9 cellular contexts compared by ENCODE assay signal in the genomic region with DNA sequence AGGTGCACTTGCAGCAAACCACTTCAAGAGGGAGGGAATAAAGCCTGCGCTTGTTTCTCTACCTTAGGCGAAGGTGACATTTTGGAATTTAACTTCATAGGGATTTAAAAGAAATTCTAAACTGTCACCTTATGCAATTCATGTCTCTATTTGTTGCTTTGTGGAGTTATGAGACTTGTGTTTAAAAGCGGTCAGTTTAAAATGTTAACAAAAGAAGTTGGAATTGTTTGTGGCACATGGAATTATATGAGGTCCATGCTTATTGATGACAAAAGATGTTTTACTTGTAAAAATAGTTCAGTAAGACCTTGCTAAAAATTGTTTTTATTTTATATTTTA. TPM values are rescaled to one million over a fixed set of nuclear protein-coding genes. Genes with fewer than 3 reads are reported as not detected.
DNase-seq lines count a peak whose midpoint lies in the region; ATAC-seq and TF ChIP-seq lines count a peak whose summit lies in the region.
"Had no signal": no experiment of that assay in that cellular context is flagged by ENCODE, and none has a peak within 500 bp of the region (broad histone marks: within the 10 kb centered on the region; RNA-seq: fewer than 3 reads in every experiment).

No MANE protein-coding gene starts in this region.

- DNase-seq in SK-N-MC (ENCODE audit: low read depth, low spot score) (no peak), glutamatergic neuron (no peak), gastrocnemius medialis (no peak), SW 1271 (lab: John Stamatoyannopoulos, UW) (no peak), MG63 (no peak), glomerular visceral epithelial cell (ENCODE audit: extremely low spot score) (no peak)
- DNase-seq in activated CD8-positive, alpha-beta memory T cell treated with anti-CD3 and anti-CD28 coated beads, Interleukin-2, amount 10 ng/mL, durations not matched to agents 7 days and 5 days, result no peak
- DNase-seq: stimulated activated CD4-positive, alpha-beta T cell treated with anti-CD3 and anti-CD28 coated beads, Interleukin-2, amount 100 ng/mL, for 48 hours had no signal

- H3K9me3 ChIP-seq in DOHH2 (ENCODE audit: control insufficient read depth, insufficient read depth, low read length), result no peaks in the 10 kb centered on the region
- no peaks in the 10 kb centered on the region for H3K9me3 ChIP-seq in SK-N-MC (ENCODE audit: low read depth, low read length)
- no peaks in the 10 kb centered on the region for H3K9me3 ChIP-seq in gastrocnemius medialis
- H3K9me3 ChIP-seq in MG63, result no peaks in the 10 kb centered on the region

- H3K4me3 Mint-ChIP-seq in glutamatergic neuron (ENCODE audit: unreplicated experiment), result peak overlapping the region; percentile 93
- no peak overlapping the region for H3K4me3 Mint-ChIP-seq in activated CD8-positive, alpha-beta memory T cell treated with anti-CD3 and anti-CD28 coated beads, Interleukin-2, amount 10 ng/mL, durations not matched to agents 7 days and 5 days

- intact Hi-C loops in gastrocnemius medialis (cut with DNase I; ENCODE audit: low total_unique reads), result no loop called here

- in situ Hi-C loops in gastrocnemius medialis (cut with MboI; ENCODE audit: low sequenced_read_pairs in 4 of 4), result no loop called here

- TF ChIP-seq CTCF in DOHH2 (IDR thresholded peaks at IDR 0.05; ENCODE audit: low read depth, low read length, poor library complexity, severe bottlenecking) (no peak), glutamatergic neuron (IDR thresholded peaks at IDR 0.05; ENCODE audit: partially characterized antibody, unreplicated experiment) (no peak), gastrocnemius medialis (IDR thresholded peaks at IDR 0.05 in 4 of 5, conservative IDR thresholded peaks at IDR 0.05 in 1 of 5) (no peak)

- peaks cover 14% of the 10 kb centered on the region for H3K4me1 ChIP-seq in DOHH2 (ENCODE audit: control insufficient read depth, low read length)
- H3K4me1 ChIP-seq in gastrocnemius medialis, result peaks cover 19 to 23% of the 10 kb centered on the region in 2 donors

- H3K36me3 ChIP-seq in DOHH2 (ENCODE audit: control insufficient read depth, low read length) (no peaks in the 10 kb centered on the region), SK-N-MC (ENCODE audit: insufficient read depth, low read length) (no peaks in the 10 kb centered on the region), gastrocnemius medialis (no peaks in the 10 kb centered on the region), MG63 (no peaks in the 10 kb centered on the region)

- H3K27ac Mint-ChIP-seq in glutamatergic neuron (ENCODE audit: unreplicated experiment), result no peak overlapping the region
- no peak overlapping the region for H3K27ac Mint-ChIP-seq in activated CD8-positive, alpha-beta memory T cell treated with anti-CD3 and anti-CD28 coated beads, Interleukin-2, amount 10 ng/mL, durations not matched to agents 7 days and 5 days

- no peaks in the 10 kb centered on the region for H3F3A ChIP-seq in DOHH2 (ENCODE audit: control insufficient read depth, insufficient read depth)

- H3K4me1 Mint-ChIP-seq in glutamatergic neuron (ENCODE audit: low read depth, unreplicated experiment), result peaks cover 9% of the 10 kb centered on the region
- H3K4me1 Mint-ChIP-seq in activated CD8-positive, alpha-beta memory T cell treated with anti-CD3 and anti-CD28 coated beads, Interleukin-2, amount 10 ng/mL, durations not matched to agents 7 days and 5 days, result peaks cover 16% of the 10 kb centered on the region

- no peak for TF ChIP-seq POLR2A in gastrocnemius medialis (IDR thresholded peaks at IDR 0.05)

- no peaks in the 10 kb centered on the region for H3K79me2 ChIP-seq in DOHH2 (ENCODE audit: control insufficient read depth, low read length)

- H3K4me3 ChIP-seq in DOHH2 (ENCODE audit: low read length) (no peak overlapping the region), SK-N-MC (peak overlapping the region; percentile 26; the same call in 1 of the 2 replicates), gastrocnemius medialis (peak overlapping the region; percentile 41 to 53 (median 48)), MG63 (no peak overlapping the region)

- H3K27me3 ChIP-seq in DOHH2 (ENCODE audit: control insufficient read depth, low read length) (peaks cover 58% of the 10 kb centered on the region), gastrocnemius medialis (peaks cover 76 to 81% (median 80%) of the 10 kb centered on the region in 3 donors), MG63 (peaks cover 61% of the 10 kb centered on the region)

- H3K27ac ChIP-seq in DOHH2 (ENCODE audit: low read depth, low read length) (no peak overlapping the region), SK-N-MC (no peak overlapping the region), gastrocnemius medialis (peak overlapping the region in 2 of 4 donors; percentile 56 to 59)

- H3K4me2 ChIP-seq in DOHH2 (ENCODE audit: low read length), result peak overlapping the region; percentile 18; the same call in 1 of the 2 replicates

- H4K20me1 ChIP-seq in DOHH2 (ENCODE audit: control insufficient read depth, insufficient read depth, low read depth, low read length), result no peaks in the 10 kb centered on the region

- CTCF ChIA-PET in activated CD8-positive, alpha-beta memory T cell treated with anti-CD3 and anti-CD28 coated beads, Interleukin-2, amount 10 ng/mL, durations not matched to agents 7 days and 5 days (lab: Charles Lee), result interaction anchor here (0.5 kb wide), 1 partner anchor 229 kb away, joined by 3 read pairs; no protein-coding TSS in a partner anchor

- H3K9ac ChIP-seq in SK-N-MC (ENCODE audit: insufficient read length), result no peak overlapping the region

- H3K9me2 ChIP-seq in DOHH2 (replicated peaks; ENCODE audit: control insufficient read depth, low read length), result no peaks in the 10 kb centered on the region

- no peak for ATAC-seq in gastrocnemius medialis
- ATAC-seq in activated CD8-positive, alpha-beta memory T cell treated with anti-CD3 and anti-CD28 coated beads, Interleukin-2, amount 10 ng/mL, durations not matched to agents 7 days and 5 days, result no peak

- H3K27me3 Mint-ChIP-seq in glutamatergic neuron (ENCODE audit: unreplicated experiment), result peaks cover 12% of the 10 kb centered on the region
- H3K27me3 Mint-ChIP-seq in activated CD8-positive, alpha-beta memory T cell treated with anti-CD3 and anti-CD28 coated beads, Interleukin-2, amount 10 ng/mL, durations not matched to agents 7 days and 5 days, result peaks cover 67% of the 10 kb centered on the region

- H3K36me3 Mint-ChIP-seq in glutamatergic neuron (ENCODE audit: unreplicated experiment), result no peaks in the 10 kb centered on the region
- no peaks in the 10 kb centered on the region for H3K36me3 Mint-ChIP-seq in activated CD8-positive, alpha-beta memory T cell treated with anti-CD3 and anti-CD28 coated beads, Interleukin-2, amount 10 ng/mL, durations not matched to agents 7 days and 5 days

- peaks cover 2% of the 10 kb centered on the region for H3K9me3 Mint-ChIP-seq in glutamatergic neuron (ENCODE audit: unreplicated experiment)
- no peaks in the 10 kb centered on the region for H3K9me3 Mint-ChIP-seq in activated CD8-positive, alpha-beta memory T cell treated with anti-CD3 and anti-CD28 coated beads, Interleukin-2, amount 10 ng/mL, durations not matched to agents 7 days and 5 days (ENCODE audit: low read depth)

RNA-seq across cellular contexts. Expression of gene NR5A2, which starts 15.8 kb away (rescaled TPM):
- total RNA-seq in glutamatergic neuron (ENCODE audit: unreplicated experiment), result 2.0 TPM
- total RNA-seq in gastrocnemius medialis, result 1 to 10 TPM; 1.1 to 1.9 (median 1.2) TPM
- under 1 TPM in 1 of 2 experiments, not detected in 1; 0.59 TPM for total RNA-seq in activated CD8-positive, alpha-beta memory T cell treated with anti-CD3 and anti-CD28 coated beads, Interleukin-2, amount 10 ng/mL, durations not matched to agents 7 days and 5 days
- total RNA-seq in MG63 (2014; rRNA removed; shearing (Covaris generic); ENCODE audit: low replicate concordance), result not detected in 2 replicates

Comparison
In these comparisons a context has a peak if more than half of its experiments do, and no peak if none do; other contexts are left out.
1. H3K4me3 ChIP-seq: peak in SK-N-MC (single experiment) and gastrocnemius medialis (4 of 4); none in DOHH2 (single experiment) and MG63 (single experiment).